ENCODE assay signal across 16 cellular contexts in genomic region chr1:28781305-28781704, GRCh38. TPM values are rescaled to one million over a fixed set of nuclear protein-coding genes. Genes with fewer than 3 reads are reported as not detected.
"Had no signal": no experiment of that assay in that cellular context is flagged by ENCODE, and none has a peak within 500 bp of the region (broad histone marks: within the 10 kb centered on the region; RNA-seq: fewer than 3 reads in every experiment).

No MANE protein-coding gene starts in this region.

- H3K36me3 ChIP-seq: gastrocnemius medialis, heart right ventricle, lower lobe of right lung, right atrium auricular region, uterus had no signal

- ATAC-seq: gastrocnemius medialis, heart right ventricle, left lobe of liver, lower lobe of right lung had no signal

- H3K9me3 ChIP-seq: gastrocnemius medialis, heart right ventricle, lower lobe of right lung, right atrium auricular region, uterus had no signal

- H3K27me3 ChIP-seq: gastrocnemius medialis, heart right ventricle, right atrium auricular region, uterus had no signal

- H3K27ac ChIP-seq: coronary artery, gastrocnemius medialis, heart right ventricle, lower lobe of right lung, right atrium auricular region, uterus had no signal

- DNase-seq: effector CD4-positive, alpha-beta T cell; gastrocnemius medialis; heart right ventricle; hypothalamus; lower lobe of right lung; naive B cell; nephron progenitor cell; stimulated activated CD4-positive, alpha-beta T cell treated with anti-CD3 and anti-CD28 coated beads, Interleukin-2, amount 100 ng/mL, for 48 hours; stimulated activated naive CD4-positive, alpha-beta T cell treated with Interleukin-2 at 50 U/mL for 16 hours; uterus had no signal

- H3K4me3 ChIP-seq: coronary artery, gastrocnemius medialis, heart right ventricle, lower lobe of right lung, right atrium auricular region, smooth muscle cell, uterus had no signal

- H3K4me1 ChIP-seq: gastrocnemius medialis, lower lobe of right lung, right atrium auricular region, uterus had no signal

RNA-seq across cellular contexts. Expression of gene OPRD1, which starts 30.7 kb away (rescaled TPM):
- total RNA-seq: dermis microvascular lymphatic vessel endothelial cell, left lobe of liver, lower lobe of right lung, omental fat pad, right atrium auricular region had no signal
